Comparison of ENCODE assay signal across 8 cellular contexts in genomic region chr11:119363081-119363861, GRCh38. TPM values are rescaled to one million over a fixed set of nuclear protein-coding genes. Genes with fewer than 3 reads are reported as not detected.
DNase-seq lines count a peak whose midpoint lies in the region; ATAC-seq and TF ChIP-seq lines count a peak whose summit lies in the region.

No MANE protein-coding gene starts in this region.

- H3K4me3 ChIP-seq in OCI-LY1 (ENCODE audit: low read depth, low read length, poor library complexity, severe bottlenecking) = no peak overlapping the region
- peak overlapping the region; percentile 16 to 80 (median 60) for H3K4me3 ChIP-seq in heart left ventricle

- H3K4me1 Mint-ChIP-seq in progenitor cell of endocrine pancreas (ENCODE audit: low read depth) = peaks cover 38% of the 10 kb centered on the region

- peak; percentile 46 for DNase-seq in COLO668 (lab: John Stamatoyannopoulos, UW; ENCODE audit: unreplicated experiment)
- DNase-seq in heart left ventricle = peak in 2 of 5 donors; percentile 64 to 70
- DNase-seq in progenitor cell of endocrine pancreas (ENCODE audit: low spot score, unreplicated experiment) = no peak
- no peak for DNase-seq in NOMO-1 (lab: John Stamatoyannopoulos, UW; ENCODE audit: unreplicated experiment in 2 of 2)
- DNase-seq in GM20000 (ENCODE audit: low spot score) = no peak
- no peak for DNase-seq in NCI-H2196 treated with DMSO at 0.1 percent for 48 hours (lab: John Stamatoyannopoulos, UW; ENCODE audit: unreplicated experiment)

- no peaks in the 10 kb centered on the region for H3K9me2 ChIP-seq in OCI-LY1 (ENCODE audit: low read depth, low read length)

- H3K9me3 Mint-ChIP-seq in progenitor cell of endocrine pancreas (ENCODE audit: low read depth) = no peaks in the 10 kb centered on the region

- TF ChIP-seq POLR2A in heart left ventricle (IDR thresholded peaks at IDR 0.05) (no peak), GM18505 (IDR thresholded peaks at IDR 0.05; ENCODE audit: borderline replicate concordance, extremely low read depth, insufficient read depth, insufficient read length) (no peak)

- ATAC-seq in heart left ventricle = peak in 3 of 4 donors; percentile 18 to 40 (median 25)
- no peak for ATAC-seq in GM18505 (IDR thresholded peaks at IDR 0.05; ENCODE audit: unreplicated experiment)

- 27 to 42% (median 32%) methylated on average over 31 to 44 of the region's 44 CpGs for WGBS in heart left ventricle, 4 donors

- no peaks in the 10 kb centered on the region for H3K36me3 Mint-ChIP-seq in progenitor cell of endocrine pancreas (ENCODE audit: insufficient read depth)

- H4K20me1 ChIP-seq in OCI-LY1 (ENCODE audit: insufficient read depth, low read length) = no peaks in the 10 kb centered on the region

- intact Hi-C loops in heart left ventricle (cut with DNase I) = no loop called here

- H3K27me3 Mint-ChIP-seq in progenitor cell of endocrine pancreas = peaks cover 23% of the 10 kb centered on the region

- H3K36me3 ChIP-seq in OCI-LY1 (ENCODE audit: insufficient read depth, low read length) (no peaks in the 10 kb centered on the region), heart left ventricle (peaks cover 0 to 20% (median 14%) of the 10 kb centered on the region in 9 donors)

- H3K27me3 ChIP-seq in OCI-LY1 (ENCODE audit: insufficient read depth, low read length) (no peaks in the 10 kb centered on the region), heart left ventricle (peaks cover 0 to 34% (median 0%) of the 10 kb centered on the region in 9 donors)

- no peaks in the 10 kb centered on the region for H3K9me3 ChIP-seq in OCI-LY1 (ENCODE audit: low read length)
- H3K9me3 ChIP-seq in heart left ventricle = no peaks in the 10 kb centered on the region

- H3K27ac ChIP-seq in OCI-LY1 (ENCODE audit: low read depth, low read length, poor library complexity, severe bottlenecking) (peak overlapping the region; percentile 98), heart left ventricle (peak overlapping the region; percentile 81 to 100 (median 94))

- H2AFZ ChIP-seq in OCI-LY1 (ENCODE audit: low read length) = no peak overlapping the region

- H3K27ac Mint-ChIP-seq in progenitor cell of endocrine pancreas = no peak overlapping the region

- no peaks in the 10 kb centered on the region for H3K79me2 ChIP-seq in OCI-LY1 (ENCODE audit: insufficient read depth, low read length)

- H3K4me1 ChIP-seq in OCI-LY1 (ENCODE audit: insufficient read depth, low read length, severe bottlenecking) (peaks cover 93% of the 10 kb centered on the region), heart left ventricle (peaks cover 0 to 75% (median 49%) of the 10 kb centered on the region in 12 donors)

- peak overlapping the region; percentile 55 for H3K4me3 Mint-ChIP-seq in progenitor cell of endocrine pancreas (ENCODE audit: low read depth)

- H3K4me2 ChIP-seq in OCI-LY1 (ENCODE audit: low read length) = peak overlapping the region; percentile 59

- no peaks in the 10 kb centered on the region for H3F3A ChIP-seq in OCI-LY1 (ENCODE audit: insufficient read depth, low read length)

- TF ChIP-seq CTCF in OCI-LY1 (IDR thresholded peaks at IDR 0.05; ENCODE audit: low read length) (no peak), heart left ventricle (IDR thresholded peaks at IDR 0.05) (no peak), progenitor cell of endocrine pancreas (IDR thresholded peaks at IDR 0.05; ENCODE audit: unreplicated experiment) (no peak), GM20000 (IDR thresholded peaks at IDR 0.05; ENCODE audit: extremely low read depth, missing control alignments) (no peak)

- peak overlapping the region; percentile 62; the same call in 1 of the 2 replicates for H3K9ac ChIP-seq in OCI-LY1 (ENCODE audit: low read length)

RNA-seq across cellular contexts. Expression of gene MFRP, which starts 16.8 kb away (rescaled TPM):
- total RNA-seq in heart left ventricle (not detected), progenitor cell of endocrine pancreas (not detected in 2 replicates)
- polyA plus RNA-seq in heart left ventricle = under 1 TPM in 1 of 2 donors, not detected in 1; 0.04 TPM

RNA-seq across cellular contexts. Expression of gene USP2, which starts 18.2 kb away (rescaled TPM):
- total RNA-seq in heart left ventricle (100 to 1,000 TPM in 7 of 9 donors, 10 to 100 TPM in 2; 53.7 to 138 (median 108) TPM), progenitor cell of endocrine pancreas (5.1 and 6.3 TPM in 2 replicates)
- 10 to 100 TPM; 62.3 to 79.9 TPM for polyA plus RNA-seq in heart left ventricle

RNA-seq across cellular contexts. Expression of gene C1QTNF5, which starts 22.6 kb away (rescaled TPM):
- 10 to 100 TPM; 12.9 to 47.1 (median 19.8) TPM for total RNA-seq in heart left ventricle
- 10 to 100 TPM; 20.0 to 23.9 TPM for polyA plus RNA-seq in heart left ventricle
- 0.31 and 0.40 TPM in 2 replicates for total RNA-seq in progenitor cell of endocrine pancreas

RNA-seq across cellular contexts. Expression of gene RNF26, which starts 28.9 kb away (rescaled TPM):
- total RNA-seq in heart left ventricle = 10 to 100 TPM in 8 of 9 donors, 1 to 10 TPM in 1; 8.1 to 22.4 (median 11.8) TPM
- polyA plus RNA-seq in heart left ventricle = 10 to 100 TPM in 1 of 2 donors, 1 to 10 TPM in 1; 6.2 to 17.6 TPM
- total RNA-seq in progenitor cell of endocrine pancreas = 30.3 and 34.2 TPM in 2 replicates

RNA-seq across cellular contexts. Expression of gene MCAM, which starts 46.3 kb away (rescaled TPM):
- total RNA-seq in heart left ventricle (100 to 1,000 TPM in 6 of 9 donors, 10 to 100 TPM in 3; 46.7 to 380 (median 110) TPM), progenitor cell of endocrine pancreas (9.8 and 12.7 TPM in 2 replicates)
- 100 to 1,000 TPM in 1 of 2 donors, 10 to 100 TPM in 1; 31.9 to 108 TPM for polyA plus RNA-seq in heart left ventricle
